21 cellular contexts compared by ENCODE assay signal in genomic region chr5:179403426-179404147, GRCh38. TPM values are rescaled to one million over a fixed set of nuclear protein-coding genes. Genes with fewer than 3 reads are reported as not detected.
DNase-seq lines count a peak whose midpoint lies in the region; ATAC-seq and TF ChIP-seq lines count a peak whose summit lies in the region.
"Had no signal": no experiment of that assay in that cellular context is flagged by ENCODE, and none has a peak within 500 bp of the region (broad histone marks: within the 10 kb centered on the region; RNA-seq: fewer than 3 reads in every experiment).

No MANE protein-coding gene starts in this region.

- H3K27me3 Mint-ChIP-seq in chondrocyte (ENCODE audit: low read depth) (no peaks in the 10 kb centered on the region), type B pancreatic cell (peaks cover 3% of the 10 kb centered on the region)

- peak; percentile 5 for DNase-seq in D341Med (ENCODE audit: low spot score)
- DNase-seq in chondrocyte (ENCODE audit: low spot score), result peak; percentile 79
- DNase-seq in left lobe of liver (ENCODE audit: low spot score), result peak; percentile 26
- DNase-seq in type B pancreatic cell (ENCODE audit: extremely low spot score, unreplicated experiment), result peak; percentile 62
- no peak for DNase-seq in NAMALWA (ENCODE audit: low spot score)
- no peak for DNase-seq in NCI-H1105 treated with DMSO at 0.1 percent for 48 hours (lab: John Stamatoyannopoulos, UW)
- DNase-seq: AML-193; CD4-positive, alpha-beta T cell; DMS53; NCI-H1092; NCI-H1436; NCI-H187; NCI-H2081 treated with DMSO at 0.1 percent for 48 hours; NCI-H2171; NCI-H510A; NCI-H69; SHP77 had no signal

- H3K4me1 Mint-ChIP-seq in chondrocyte (ENCODE audit: low read depth), result peaks cover 6% of the 10 kb centered on the region
- peaks cover 10% of the 10 kb centered on the region for H3K4me1 Mint-ChIP-seq in type B pancreatic cell (ENCODE audit: unreplicated experiment)
- H3K4me1 Mint-ChIP-seq: GM23338 had no signal

- no peak overlapping the region for H3K27ac Mint-ChIP-seq in chondrocyte (ENCODE audit: unreplicated experiment)
- no peak overlapping the region for H3K27ac Mint-ChIP-seq in type B pancreatic cell
- H3K27ac Mint-ChIP-seq: CD4-positive, alpha-beta T cell; GM23338 had no signal

- TF ChIP-seq CTCF in chondrocyte (IDR thresholded peaks at IDR 0.05) (no peak), type B pancreatic cell (conservative IDR thresholded peaks at IDR 0.05) (no peak)

- H3K9me3 Mint-ChIP-seq in chondrocyte (ENCODE audit: low read depth), result peaks cover 31% of the 10 kb centered on the region
- peaks cover 7% of the 10 kb centered on the region for H3K9me3 Mint-ChIP-seq in type B pancreatic cell

- peaks cover 2% of the 10 kb centered on the region for H3K36me3 Mint-ChIP-seq in chondrocyte (ENCODE audit: low read depth)
- peaks cover 3% of the 10 kb centered on the region for H3K36me3 Mint-ChIP-seq in type B pancreatic cell

- no peak overlapping the region for H3K4me3 Mint-ChIP-seq in chondrocyte (ENCODE audit: unreplicated experiment)
- no peak overlapping the region for H3K4me3 Mint-ChIP-seq in type B pancreatic cell
- H3K4me3 Mint-ChIP-seq: CD4-positive, alpha-beta T cell; GM23338 had no signal

- ATAC-seq in left lobe of liver (no peak), GM18502 (IDR thresholded peaks at IDR 0.05; ENCODE audit: poor library complexity, unreplicated experiment) (no peak)
- ATAC-seq: GM23338 had no signal

RNA-seq across cellular contexts. Expression of gene ADAMTS2, which starts 58.3 kb away (rescaled TPM):
- total RNA-seq in chondrocyte (17.9 to 93.2 TPM (median 91.2 TPM) in 3 replicates), left lobe of liver (11.9 TPM), type B pancreatic cell (ENCODE audit: low replicate concordance) (7.7 and 9.2 TPM in 2 replicates)
- total RNA-seq: CD4-positive, alpha-beta T cell; G401; SK-MEL-5 had no signal

Comparison
In these comparisons a context has a peak if more than half of its experiments do, and no peak if none do; other contexts are left out.
1. DNase-seq: peak in D341Med (single experiment), chondrocyte (single experiment), left lobe of liver (single experiment) and type B pancreatic cell (single experiment); none in NAMALWA (single experiment) and NCI-H1105 treated with DMSO at 0.1 percent for 48 hours (single experiment).